ENCODE assay signal across 17 cellular contexts in the genomic region with DNA sequence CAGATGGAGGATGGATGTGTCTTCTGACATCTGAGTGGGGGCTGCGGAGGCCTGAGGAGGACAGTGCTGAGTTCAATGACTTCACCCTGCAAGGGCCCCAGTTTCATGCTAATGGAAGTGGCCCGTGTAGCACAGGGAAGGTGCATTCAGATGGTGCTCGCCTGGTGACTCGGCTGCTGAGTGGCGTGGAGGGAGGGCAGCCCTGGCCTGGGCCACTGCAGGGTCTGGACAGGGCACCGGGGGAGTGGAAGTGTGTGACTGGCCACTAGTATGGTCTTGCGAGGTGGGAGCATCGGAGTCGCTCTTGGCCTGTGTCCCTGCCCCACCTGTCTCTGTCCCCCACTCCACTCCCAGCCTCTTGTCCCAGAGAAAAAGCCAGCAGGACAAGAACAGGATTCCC. TPM values are rescaled to one million over a fixed set of nuclear protein-coding genes. Genes with fewer than 3 reads are reported as not detected.
A peak's percentile ranks its signal among the peaks of the same experiment; 100 is the strongest.
DNase-seq lines count a peak whose midpoint lies in the region; ATAC-seq and TF ChIP-seq lines count a peak whose summit lies in the region.
"Had no signal": no experiment of that assay in that cellular context is flagged by ENCODE, and none has a peak within 500 bp of the region (broad histone marks: within the 10 kb centered on the region; RNA-seq: fewer than 3 reads in every experiment).

No MANE protein-coding gene starts in this region.

- H3K4me1 Mint-ChIP-seq in natural killer cell: peaks cover 21 to 37% of the 10 kb centered on the region in 2 donors
- H3K4me1 Mint-ChIP-seq in natural killer cell treated with Interleukin-12 subunit alpha and Interleukin-12 subunit beta and Interleukin-15 and Interleukin-18, amount 100 ng/mL, for 72 hours (ENCODE audit: low read depth in 2 of 2): peaks cover 19 to 26% of the 10 kb centered on the region in 2 donors
- peaks cover 22 to 30% of the 10 kb centered on the region in 2 donors for H3K4me1 Mint-ChIP-seq in effector memory CD8-positive, alpha-beta T cell (ENCODE audit: low read depth in 2 of 2)
- peaks cover 29% of the 10 kb centered on the region for H3K4me1 Mint-ChIP-seq in activated T-helper 1 cell treated with anti-CD3 and anti-CD28 coated beads, Interleukin-12 subunit alpha, Interleukin-12 subunit beta, Interleukin-2, Interleukin-4 antibody, amounts not matched to agents 30 ng/mL and 10 ng/mL and 1 ng/mL, durations not matched to agents 14 hours and 24 hours and 36 hours (ENCODE audit: low read depth)
- H3K4me1 Mint-ChIP-seq in stimulated activated naive B cell treated with anti-CD40 and anti-IgM and Interleukin-4, amounts not matched to agents 10 μg/mL and 1 μg/mL and 100 μg/mL, for 72 hours: peaks cover 35 to 61% of the 10 kb centered on the region in 2 donors

- H3K4me1 ChIP-seq in lower lobe of right lung: peaks cover 18% of the 10 kb centered on the region
- H3K4me1 ChIP-seq: BE2C had no signal

- H3K4me3 Mint-ChIP-seq in natural killer cell: peak overlapping the region; percentile 63
- H3K4me3 Mint-ChIP-seq in natural killer cell treated with Interleukin-12 subunit alpha and Interleukin-12 subunit beta and Interleukin-15 and Interleukin-18, amount 100 ng/mL, for 72 hours: no peak overlapping the region
- H3K4me3 Mint-ChIP-seq in effector memory CD8-positive, alpha-beta T cell: peak overlapping the region; percentile 14 to 49
- no peak overlapping the region for H3K4me3 Mint-ChIP-seq in activated T-helper 1 cell treated with anti-CD3 and anti-CD28 coated beads, Interleukin-12 subunit alpha, Interleukin-12 subunit beta, Interleukin-2, Interleukin-4 antibody, amounts not matched to agents 30 ng/mL and 10 ng/mL and 1 ng/mL, durations not matched to agents 14 hours and 24 hours and 36 hours
- H3K4me3 Mint-ChIP-seq in stimulated activated naive B cell treated with anti-CD40 and anti-IgM and Interleukin-4, amounts not matched to agents 10 μg/mL and 1 μg/mL and 100 μg/mL, for 72 hours: no peak overlapping the region

- ATAC-seq in natural killer cell: no peak
- ATAC-seq in natural killer cell treated with Interleukin-12 subunit alpha and Interleukin-12 subunit beta and Interleukin-15 and Interleukin-18, amount 100 ng/mL, for 72 hours: no peak
- no peak for ATAC-seq in effector memory CD8-positive, alpha-beta T cell (replicated peaks)
- ATAC-seq in lower lobe of right lung: no peak
- no peak for ATAC-seq in stimulated activated naive B cell treated with anti-CD40 and anti-IgM and Interleukin-4, amounts not matched to agents 10 μg/mL and 1 μg/mL and 100 μg/mL, for 72 hours (replicated peaks)
- ATAC-seq: CD8-positive, alpha-beta T cell had no signal

- H3K9me3 Mint-ChIP-seq in natural killer cell: no peaks in the 10 kb centered on the region
- H3K9me3 Mint-ChIP-seq in natural killer cell treated with Interleukin-12 subunit alpha and Interleukin-12 subunit beta and Interleukin-15 and Interleukin-18, amount 100 ng/mL, for 72 hours: no peaks in the 10 kb centered on the region
- H3K9me3 Mint-ChIP-seq in effector memory CD8-positive, alpha-beta T cell: no peaks in the 10 kb centered on the region
- no peaks in the 10 kb centered on the region for H3K9me3 Mint-ChIP-seq in activated T-helper 1 cell treated with anti-CD3 and anti-CD28 coated beads, Interleukin-12 subunit alpha, Interleukin-12 subunit beta, Interleukin-2, Interleukin-4 antibody, amounts not matched to agents 30 ng/mL and 10 ng/mL and 1 ng/mL, durations not matched to agents 14 hours and 24 hours and 36 hours
- H3K9me3 Mint-ChIP-seq in stimulated activated naive B cell treated with anti-CD40 and anti-IgM and Interleukin-4, amounts not matched to agents 10 μg/mL and 1 μg/mL and 100 μg/mL, for 72 hours: no peaks in the 10 kb centered on the region
- H3K9me3 Mint-ChIP-seq: CD8-positive, alpha-beta T cell had no signal

- H3K4me3 ChIP-seq in lower lobe of right lung: no peak overlapping the region

- no peaks in the 10 kb centered on the region for H3K9me3 ChIP-seq in lower lobe of right lung
- H3K9me3 ChIP-seq: BE2C had no signal

- DNase-seq in natural killer cell: no peak
- no peak for DNase-seq in natural killer cell treated with Interleukin-12 subunit alpha and Interleukin-12 subunit beta and Interleukin-15 and Interleukin-18, amount 100 ng/mL, for 72 hours (ENCODE audit: low spot score)
- no peak for DNase-seq in effector memory CD8-positive, alpha-beta T cell
- DNase-seq in lower lobe of right lung: peak; percentile 24
- DNase-seq in activated T-helper 1 cell treated with anti-CD3 and anti-CD28 coated beads, Interleukin-12 subunit alpha, Interleukin-12 subunit beta, Interleukin-2, Interleukin-4 antibody, amounts not matched to agents 30 ng/mL and 10 ng/mL and 1 ng/mL, durations not matched to agents 14 hours and 24 hours and 36 hours (ENCODE audit: low spot score): no peak
- DNase-seq in GM19240 (ENCODE audit: insufficient read length, low spot score): no peak
- no peak for DNase-seq in stimulated activated naive B cell treated with anti-CD40 and anti-IgM and Interleukin-4, amounts not matched to agents 10 μg/mL and 1 μg/mL and 100 μg/mL, for 72 hours
- DNase-seq: BE2C, COR-L47, DMS153, DMS79 treated with DMSO at 0.1 percent for 48 hours, EL, GOT3, H9 had no signal

- no peak overlapping the region for H3K27ac ChIP-seq in lower lobe of right lung
- H3K27ac ChIP-seq: C4-2B, HL-60 had no signal

- no peaks in the 10 kb centered on the region for H3K36me3 ChIP-seq in lower lobe of right lung
- H3K36me3 ChIP-seq: BE2C had no signal

- no peak overlapping the region for H3K27ac Mint-ChIP-seq in natural killer cell
- no peak overlapping the region for H3K27ac Mint-ChIP-seq in natural killer cell treated with Interleukin-12 subunit alpha and Interleukin-12 subunit beta and Interleukin-15 and Interleukin-18, amount 100 ng/mL, for 72 hours
- no peak overlapping the region for H3K27ac Mint-ChIP-seq in effector memory CD8-positive, alpha-beta T cell
- no peak overlapping the region for H3K27ac Mint-ChIP-seq in activated T-helper 1 cell treated with anti-CD3 and anti-CD28 coated beads, Interleukin-12 subunit alpha, Interleukin-12 subunit beta, Interleukin-2, Interleukin-4 antibody, amounts not matched to agents 30 ng/mL and 10 ng/mL and 1 ng/mL, durations not matched to agents 14 hours and 24 hours and 36 hours
- no peak overlapping the region for H3K27ac Mint-ChIP-seq in stimulated activated naive B cell treated with anti-CD40 and anti-IgM and Interleukin-4, amounts not matched to agents 10 μg/mL and 1 μg/mL and 100 μg/mL, for 72 hours
- H3K27ac Mint-ChIP-seq: CD8-positive, alpha-beta T cell; H9 had no signal

- intact Hi-C loops in natural killer cell (cut with micrococcal nuclease): no loop called here
- intact Hi-C loops in lower lobe of right lung (cut with DNase I): no loop called here
- intact Hi-C loops in activated T-helper 1 cell treated with anti-CD3 and anti-CD28 coated beads, Interleukin-12 subunit alpha, Interleukin-12 subunit beta, Interleukin-2, Interleukin-4 antibody, amounts not matched to agents 30 ng/mL and 10 ng/mL and 1 ng/mL, durations not matched to agents 14 hours and 24 hours and 36 hours (cut with micrococcal nuclease): no loop called here

- TF ChIP-seq CTCF in natural killer cell (IDR thresholded peaks at IDR 0.05) (no peak), lower lobe of right lung (IDR thresholded peaks at IDR 0.05) (no peak)

- peaks cover 30 to 50% of the 10 kb centered on the region in 2 donors for H3K27me3 Mint-ChIP-seq in natural killer cell (ENCODE audit: low read depth in 2 of 2)
- peaks cover 36 to 40% of the 10 kb centered on the region in 2 donors for H3K27me3 Mint-ChIP-seq in natural killer cell treated with Interleukin-12 subunit alpha and Interleukin-12 subunit beta and Interleukin-15 and Interleukin-18, amount 100 ng/mL, for 72 hours
- peaks cover 60 to 85% of the 10 kb centered on the region in 2 donors for H3K27me3 Mint-ChIP-seq in effector memory CD8-positive, alpha-beta T cell
- peaks cover 60% of the 10 kb centered on the region for H3K27me3 Mint-ChIP-seq in activated T-helper 1 cell treated with anti-CD3 and anti-CD28 coated beads, Interleukin-12 subunit alpha, Interleukin-12 subunit beta, Interleukin-2, Interleukin-4 antibody, amounts not matched to agents 30 ng/mL and 10 ng/mL and 1 ng/mL, durations not matched to agents 14 hours and 24 hours and 36 hours (ENCODE audit: insufficient read depth)
- H3K27me3 Mint-ChIP-seq in stimulated activated naive B cell treated with anti-CD40 and anti-IgM and Interleukin-4, amounts not matched to agents 10 μg/mL and 1 μg/mL and 100 μg/mL, for 72 hours: peaks cover 58 to 76% of the 10 kb centered on the region in 2 donors

- H3K36me3 Mint-ChIP-seq in natural killer cell: no peaks in the 10 kb centered on the region
- no peaks in the 10 kb centered on the region for H3K36me3 Mint-ChIP-seq in natural killer cell treated with Interleukin-12 subunit alpha and Interleukin-12 subunit beta and Interleukin-15 and Interleukin-18, amount 100 ng/mL, for 72 hours
- peaks cover 2% of the 10 kb centered on the region for H3K36me3 Mint-ChIP-seq in effector memory CD8-positive, alpha-beta T cell (ENCODE audit: insufficient read depth)
- H3K36me3 Mint-ChIP-seq in activated T-helper 1 cell treated with anti-CD3 and anti-CD28 coated beads, Interleukin-12 subunit alpha, Interleukin-12 subunit beta, Interleukin-2, Interleukin-4 antibody, amounts not matched to agents 30 ng/mL and 10 ng/mL and 1 ng/mL, durations not matched to agents 14 hours and 24 hours and 36 hours (ENCODE audit: low read depth): peaks cover 2% of the 10 kb centered on the region
- H3K36me3 Mint-ChIP-seq in stimulated activated naive B cell treated with anti-CD40 and anti-IgM and Interleukin-4, amounts not matched to agents 10 μg/mL and 1 μg/mL and 100 μg/mL, for 72 hours: no peaks in the 10 kb centered on the region
- H3K36me3 Mint-ChIP-seq: CD8-positive, alpha-beta T cell had no signal

- H3K27me3 ChIP-seq in lower lobe of right lung (ENCODE audit: low read depth): peaks cover 90% of the 10 kb centered on the region

RNA-seq across cellular contexts. Expression of a gene that starts 1.7 kb away (rescaled TPM):
- total RNA-seq in natural killer cell: 1 to 10 TPM in 1 of 3 donors, under 1 TPM in 2; 0.61 to 1.1 (median 0.73) TPM
- total RNA-seq in natural killer cell treated with Interleukin-12 subunit alpha and Interleukin-12 subunit beta and Interleukin-15 and Interleukin-18, amount 100 ng/mL, for 72 hours: 1 to 10 TPM in 1 of 2 donors, under 1 TPM in 1; 0.21 to 1.1 TPM
- 1.1 TPM for total RNA-seq in lower lobe of right lung
- total RNA-seq in activated T-helper 1 cell treated with anti-CD3 and anti-CD28 coated beads, Interleukin-12 subunit alpha, Interleukin-12 subunit beta, Interleukin-2, Interleukin-4 antibody, amounts not matched to agents 30 ng/mL and 10 ng/mL and 1 ng/mL, durations not matched to agents 14 hours and 24 hours and 36 hours: 2.3 and 3.0 TPM in 2 replicates

Comparison
In these comparisons a context has a peak if more than half of its experiments do, and no peak if none do; other contexts are left out.
1. H3K4me3 Mint-ChIP-seq: peak in natural killer cell (single experiment) and effector memory CD8-positive, alpha-beta T cell (2 of 2); none in natural killer cell treated with Interleukin-12 subunit alpha and Interleukin-12 subunit beta and Interleukin-15 and Interleukin-18, amount 100 ng/mL, for 72 hours (single experiment), activated T-helper 1 cell treated with anti-CD3 and anti-CD28 coated beads, Interleukin-12 subunit alpha, Interleukin-12 subunit beta, Interleukin-2, Interleukin-4 antibody, amounts not matched to agents 30 ng/mL and 10 ng/mL and 1 ng/mL, durations not matched to agents 14 hours and 24 hours and 36 hours (single experiment) and stimulated activated naive B cell treated with anti-CD40 and anti-IgM and Interleukin-4, amounts not matched to agents 10 μg/mL and 1 μg/mL and 100 μg/mL, for 72 hours (0 of 2).